ENCODE assay signal across 25 cellular contexts in the genomic region with DNA sequence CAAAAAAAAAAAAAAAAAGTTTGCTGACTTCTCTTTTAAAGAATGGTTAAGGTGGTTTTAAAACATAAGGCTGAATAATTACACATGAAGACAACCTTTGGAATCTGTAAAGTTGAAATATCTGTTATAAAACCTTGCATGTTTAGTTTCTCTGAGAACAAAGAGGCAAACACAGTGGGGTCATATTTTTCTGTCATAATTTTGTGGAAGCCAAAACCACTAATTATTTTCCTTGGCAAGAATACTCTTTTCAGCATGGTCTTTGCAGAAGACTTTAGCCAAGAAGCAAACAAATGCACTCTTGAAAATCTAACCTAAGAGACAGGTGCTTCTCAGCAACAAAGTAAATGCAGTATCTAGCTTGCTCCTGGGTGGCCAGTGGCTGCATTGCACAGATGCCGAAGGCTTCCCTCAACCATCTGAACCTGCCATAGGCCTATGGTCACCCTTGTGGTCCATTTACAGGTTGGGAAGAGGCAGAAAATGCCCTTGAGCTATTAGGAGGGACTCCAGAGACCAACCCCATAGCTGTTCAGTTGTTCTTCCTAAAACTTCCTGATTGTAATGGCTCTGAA. TPM values are rescaled to one million over a fixed set of nuclear protein-coding genes. Genes with fewer than 3 reads are reported as not detected.
"Had no signal": no experiment of that assay in that cellular context is flagged by ENCODE, and none has a peak within 500 bp of the region (broad histone marks: within the 10 kb centered on the region; RNA-seq: fewer than 3 reads in every experiment).

No MANE protein-coding gene starts in this region.

- H3K27me3 Mint-ChIP-seq: activated naive CD8-positive, alpha-beta T cell treated with anti-CD3 and anti-CD28 coated beads, Interleukin-2, amount 50 U/mL, for 24 hours; effector memory CD8-positive, alpha-beta T cell; naive B cell had no signal

- H3K9me3 ChIP-seq: gastroesophageal sphincter, lower lobe of right lung, mucosa of descending colon, upper lobe of left lung had no signal

- H3K9me3 Mint-ChIP-seq: activated naive CD4-positive, alpha-beta T cell treated with anti-CD3 and anti-CD28 coated beads for 36 hours; activated naive CD8-positive, alpha-beta T cell treated with anti-CD3 and anti-CD28 coated beads, Interleukin-2, amount 50 U/mL, for 24 hours; activated T-cell treated with anti-CD3 and anti-CD28 coated beads, Interleukin-2, amount 50 U/mL, for 72 hours; effector memory CD8-positive, alpha-beta T cell; naive B cell; neural crest cell had no signal

- H3K27ac ChIP-seq: gastroesophageal sphincter, lower lobe of right lung, upper lobe of left lung had no signal

- FAIRE-seq: colon, endothelial cell of umbilical vein had no signal

- DNase-seq: activated CD4-positive, alpha-beta T cell treated with anti-CD3 and anti-CD28 coated beads, Interleukin-2, amount 50 U/mL, for 4 hours; activated effector memory CD4-positive, alpha-beta T cell treated with Interleukin-2 at 50 U/mL for 16 hours; activated naive CD4-positive, alpha-beta T cell treated with anti-CD3 and anti-CD28 coated beads for 36 hours; activated naive CD8-positive, alpha-beta T cell treated with anti-CD3 and anti-CD28 coated beads, Interleukin-2, amount 50 U/mL, for 24 hours; activated T-cell treated with anti-CD3 and anti-CD28 coated beads, Interleukin-2, amount 50 U/mL, for 72 hours; anterior cingulate cortex; central memory CD4-positive, alpha-beta T cell; dorsolateral prefrontal cortex; effector memory CD8-positive, alpha-beta T cell; head of caudate nucleus; left cardiac atrium; lower lobe of right lung; mesendoderm; mucosa of descending colon; naive B cell; stimulated activated CD4-positive, alpha-beta T cell treated with anti-CD3 and anti-CD28 coated beads, Interleukin-4, amount 100 ng/mL, for 1 hour; stimulated activated naive CD4-positive, alpha-beta T cell treated with Interleukin-2 at 50 U/mL for 16 hours; T-helper 1 cell; upper lobe of left lung had no signal

- H3K27ac Mint-ChIP-seq: activated naive CD4-positive, alpha-beta T cell treated with anti-CD3 and anti-CD28 coated beads for 36 hours; activated naive CD8-positive, alpha-beta T cell treated with anti-CD3 and anti-CD28 coated beads, Interleukin-2, amount 50 U/mL, for 24 hours; activated T-cell treated with anti-CD3 and anti-CD28 coated beads, Interleukin-2, amount 50 U/mL, for 72 hours; effector memory CD8-positive, alpha-beta T cell had no signal

- H3K4me3 ChIP-seq: dorsolateral prefrontal cortex, gastroesophageal sphincter, lower lobe of right lung, mucosa of descending colon, upper lobe of left lung had no signal

- H3K4me3 Mint-ChIP-seq: activated naive CD4-positive, alpha-beta T cell treated with anti-CD3 and anti-CD28 coated beads for 36 hours; activated naive CD8-positive, alpha-beta T cell treated with anti-CD3 and anti-CD28 coated beads, Interleukin-2, amount 50 U/mL, for 24 hours; activated T-cell treated with anti-CD3 and anti-CD28 coated beads, Interleukin-2, amount 50 U/mL, for 72 hours; effector memory CD8-positive, alpha-beta T cell; naive B cell; neural crest cell had no signal

- H3K27me3 ChIP-seq: dorsolateral prefrontal cortex, gastroesophageal sphincter, upper lobe of left lung had no signal

- H3K4me1 ChIP-seq: lower lobe of right lung, upper lobe of left lung had no signal

- ATAC-seq: activated naive CD8-positive, alpha-beta T cell treated with anti-CD3 and anti-CD28 coated beads, Interleukin-2, amount 50 U/mL, for 24 hours; activated T-cell treated with anti-CD3 and anti-CD28 coated beads, Interleukin-2, amount 50 U/mL, for 72 hours; effector memory CD8-positive, alpha-beta T cell; esophagus mucosa; gastroesophageal sphincter; left cardiac atrium; lower lobe of right lung; mucosa of descending colon had no signal

RNA-seq across cellular contexts. Expression of gene ZAP70, which starts 44.8 kb away (rescaled TPM):
- total RNA-seq: endothelial cell of umbilical vein, renal cortical epithelial cell had no signal
